8 cellular contexts compared by ENCODE assay signal in the genomic region with DNA sequence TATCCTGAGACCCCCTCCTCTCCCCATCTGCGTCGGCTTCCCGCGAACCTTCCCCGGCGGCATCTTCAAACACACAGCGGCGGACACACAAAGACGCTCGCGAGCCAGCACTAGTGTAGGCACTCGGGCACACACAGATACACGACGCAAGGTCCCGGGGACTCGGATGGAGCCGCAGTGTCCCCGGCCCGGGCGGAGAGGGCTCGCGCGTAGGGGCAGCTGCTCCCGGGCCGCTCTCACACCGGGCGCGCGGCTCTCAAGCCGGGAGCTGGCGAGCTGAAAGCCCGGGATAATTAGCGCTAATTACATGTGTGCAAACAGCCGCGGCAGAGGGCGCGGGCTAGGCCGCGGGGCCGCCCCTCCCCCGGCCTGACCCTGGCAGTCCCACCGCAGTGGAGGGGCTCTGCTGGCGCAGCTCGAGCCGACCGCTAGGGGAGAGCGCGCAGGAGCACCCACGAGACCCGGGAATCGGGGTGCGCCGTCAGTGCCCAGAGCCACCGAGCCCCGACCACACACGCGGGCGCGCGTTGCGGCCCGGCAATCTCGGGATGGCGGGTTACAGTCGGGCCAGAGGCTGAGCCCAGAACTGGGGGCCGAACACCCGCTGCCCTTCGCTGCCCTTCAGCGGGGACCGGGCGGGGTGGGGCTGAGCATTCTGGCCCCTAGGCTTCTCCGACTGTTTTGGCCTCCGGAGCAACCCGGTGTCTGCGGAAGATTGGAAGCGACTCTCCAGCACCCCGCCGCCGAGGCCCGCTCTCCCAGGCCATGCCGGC.
DNase-seq lines count a peak whose midpoint lies in the region; ATAC-seq and TF ChIP-seq lines count a peak whose summit lies in the region.

No MANE protein-coding gene starts in this region.

- WGBS in thymus, result 1% methylated on average over 81 of the region's 81 CpGs

- DNase-seq in GM10266 (ENCODE audit: extremely low spot score) (peak; percentile 56), NCI-H2029 treated with DMSO at 0.1 percent for 48 hours (lab: John Stamatoyannopoulos, UW) (peak; percentile 47), cardiac fibroblast (ENCODE audit: low read depth in 2 of 2) (peak in 1 of 2 donors; percentile 12), left kidney (ENCODE audit: low read depth, low spot score) (peak; percentile 68)
- DNase-seq in activated CD4-positive, alpha-beta T cell treated with anti-CD3 and anti-CD28 coated beads, Interleukin-2, amount 50 U/mL, for 1 hour, result no peak

- no peaks in the 10 kb centered on the region for H3K4me1 ChIP-seq in thymus (ENCODE audit: control insufficient read depth, insufficient read depth, low read length)

- no peak overlapping the region for H3K27ac ChIP-seq in thymus (ENCODE audit: low read depth)

- no peaks in the 10 kb centered on the region for H3K9me3 ChIP-seq in thymus (ENCODE audit: control insufficient read depth)

- peaks cover 54% of the 10 kb centered on the region for H3K27me3 ChIP-seq in thymus (ENCODE audit: control insufficient read depth, insufficient read depth)

- no peak for TF ChIP-seq CTCF in GM10266 (IDR thresholded peaks at IDR 0.05; ENCODE audit: control insufficient read depth, insufficient read depth, low read depth, missing control alignments)
- TF ChIP-seq CTCF in cardiac fibroblast (IDR thresholded peaks at IDR 0.05; ENCODE audit: low read depth, low read length), result peak; percentile 27

- no peaks in the 10 kb centered on the region for H3K36me3 ChIP-seq in thymus (ENCODE audit: control insufficient read depth, insufficient read depth)

- H3K4me3 ChIP-seq in cardiac fibroblast (replicated peaks in 1 of 2; ENCODE audit: low read depth in 2 of 2, low read length in 2 of 2) (peak overlapping the region; percentile 8 to 26), thymus (ENCODE audit: low read length) (peak overlapping the region; percentile 11)

- no peak for ATAC-seq in GM18858 (IDR thresholded peaks at IDR 0.05; ENCODE audit: unreplicated experiment)
- no peak for ATAC-seq in HG02759 (IDR thresholded peaks at IDR 0.05; ENCODE audit: unreplicated experiment)
